In the genomic region with DNA sequence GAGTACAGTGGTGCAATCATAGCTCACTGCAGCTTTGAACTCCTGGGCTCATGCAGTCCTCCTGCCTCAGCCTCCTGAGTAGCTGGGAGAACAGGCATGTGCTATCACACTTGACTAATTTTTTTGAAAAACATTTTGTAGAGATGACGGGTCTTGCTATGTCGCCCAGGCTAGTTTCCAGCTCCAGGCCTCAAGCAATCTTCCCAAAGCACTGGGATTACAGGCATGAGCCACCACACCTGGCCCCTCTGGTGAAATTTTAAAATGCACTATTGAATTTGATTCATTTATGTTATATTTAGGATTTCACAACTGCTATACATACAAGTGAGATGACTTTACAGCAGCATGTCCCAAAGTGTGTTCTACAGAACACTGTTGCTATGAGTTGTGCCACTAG, we compare ENCODE assay signal across 2 cellular contexts.
A peak's percentile ranks its signal among the peaks of the same experiment; 100 is the strongest.
TF ChIP-seq lines count a peak whose summit lies in the region.

No MANE protein-coding gene starts in this region.

TF ChIP-seq in HepG2, 621 proteins besides CTCF, POLR2A, EP300 and RAD21:
- TF ChIP-seq ZNF121 (CRISPR knock-in tag; IDR thresholded peaks at IDR 0.05), result peak; percentile 36; the same call in 1 of the 2 replicates
- TF ChIP-seq, protein P1, sequence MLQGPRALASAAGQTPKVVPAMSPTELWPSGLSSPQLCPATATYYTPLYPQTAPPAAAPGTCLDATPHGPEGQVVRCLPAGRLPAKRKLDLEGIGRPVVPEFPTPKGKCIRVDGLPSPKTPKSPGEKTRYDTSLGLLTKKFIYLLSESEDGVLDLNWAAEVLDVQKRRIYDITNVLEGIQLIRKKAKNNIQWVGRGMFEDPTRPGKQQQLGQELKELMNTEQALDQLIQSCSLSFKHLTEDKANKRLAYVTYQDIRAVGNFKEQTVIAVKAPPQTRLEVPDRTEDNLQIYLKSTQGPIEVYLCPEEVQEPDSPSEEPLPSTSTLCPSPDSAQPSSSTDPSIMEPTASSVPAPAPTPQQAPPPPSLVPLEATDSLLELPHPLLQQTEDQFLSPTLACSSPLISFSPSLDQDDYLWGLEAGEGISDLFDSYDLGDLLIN (CRISPR knock-in tag; IDR thresholded peaks at IDR 0.05; ENCODE audit: borderline replicate concordance), result no peak
- no peak for TF ChIP-seq SOX13 (IDR thresholded peaks at IDR 0.05)
- TF ChIP-seq SOX13 (CRISPR knock-in tag; conservative IDR thresholded peaks at IDR 0.05 in 1 of 2, IDR thresholded peaks at IDR 0.05 in 1 of 2), result no peak

TF ChIP-seq in K562, 482 proteins besides CTCF, POLR2A, EP300 and RAD21:
- no peak for TF ChIP-seq ZNF766 (CRISPR knock-in tag; conservative IDR thresholded peaks at IDR 0.05)
- peak; percentile 36; the same call in 1 of the 2 replicates for TF ChIP-seq ZNF121 (CRISPR knock-in tag; conservative IDR thresholded peaks at IDR 0.05)
